In the genomic region with DNA sequence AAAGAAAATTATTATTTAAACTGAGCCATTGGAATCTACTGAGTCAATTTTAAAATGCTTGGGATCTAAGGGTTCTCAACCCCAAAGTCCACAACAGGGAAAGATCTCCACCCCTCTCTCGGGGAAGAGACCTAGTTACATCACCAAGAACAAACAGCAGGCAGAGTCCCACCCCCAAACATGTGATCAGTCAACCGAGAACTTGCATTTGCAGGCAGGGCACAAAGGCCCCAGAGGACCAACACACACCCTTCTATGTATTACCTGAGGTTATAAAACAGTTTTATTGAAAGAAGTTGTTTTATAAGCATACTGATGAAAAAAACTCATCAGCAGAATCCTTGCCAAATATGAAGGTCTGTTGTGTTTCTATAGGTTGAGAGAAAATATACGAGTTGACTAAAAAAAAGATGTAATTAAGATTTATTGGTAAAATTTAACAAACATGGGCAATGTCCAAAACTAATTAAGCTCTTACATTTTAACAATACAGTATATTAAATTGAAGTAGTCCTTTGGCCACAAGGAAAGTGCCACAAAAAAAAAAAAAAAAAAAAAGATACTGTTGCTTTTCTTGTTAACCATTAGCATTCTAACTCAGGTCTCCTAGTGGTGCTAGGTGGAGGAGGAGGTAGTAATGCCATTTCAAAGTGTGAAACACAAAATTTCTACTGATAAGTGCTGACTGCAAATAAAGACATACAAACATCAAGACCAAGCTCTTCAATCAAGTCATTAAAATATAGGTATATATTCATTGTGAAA, we compare ENCODE assay signal across 1 cellular context.
A peak's percentile ranks its signal among the peaks of the same experiment; 100 is the strongest.
TF ChIP-seq lines count a peak whose summit lies in the region.

No MANE protein-coding gene starts in this region.

TF ChIP-seq in HepG2, 621 proteins besides CTCF, POLR2A, EP300 and RAD21 (continued from another document and continues in another):
- TF ChIP-seq ZNF513 (CRISPR knock-in tag; conservative IDR thresholded peaks at IDR 0.05) (no peak), GABPB1 (CRISPR knock-in tag; IDR thresholded peaks at IDR 0.05) (no peak; the same call in 1 of the 2 replicates), ERF (CRISPR knock-in tag; IDR thresholded peaks at IDR 0.05) (peak; percentile 63; the same call in 1 of the 2 replicates), SRSF9 (IDR thresholded peaks at IDR 0.05; ENCODE audit: borderline replicate concordance, insufficient read depth, low read depth, low read length, poor library complexity, severe bottlenecking) (no peak), SMARCC2 (IDR thresholded peaks at IDR 0.05) (no peak), ZSCAN21 (CRISPR knock-in tag; IDR thresholded peaks at IDR 0.05; ENCODE audit: borderline replicate concordance) (no peak), BCL3 (CRISPR knock-in tag; IDR thresholded peaks at IDR 0.05) (no peak), AFF4 (CRISPR knock-in tag; IDR thresholded peaks at IDR 0.05) (no peak), YEATS2 (CRISPR knock-in tag; IDR thresholded peaks at IDR 0.05; ENCODE audit: borderline replicate concordance) (peak; percentile 49; the same call in 1 of the 2 replicates), KLF11 (CRISPR knock-in tag; IDR thresholded peaks at IDR 0.05) (no peak), HMG20A (CRISPR knock-in tag; IDR thresholded peaks at IDR 0.05; ENCODE audit: borderline replicate concordance) (peak; percentile 56; the same call in 1 of the 2 replicates), KLF15 (CRISPR knock-in tag; IDR thresholded peaks at IDR 0.05; ENCODE audit: borderline replicate concordance) (no peak), REPIN1 (CRISPR knock-in tag; IDR thresholded peaks at IDR 0.05; ENCODE audit: borderline replicate concordance, low read depth) (peak; percentile 34; the same call in 1 of the 2 replicates), PTBP1 (IDR thresholded peaks at IDR 0.05; ENCODE audit: low read depth, low read length, poor library complexity, severe bottlenecking) (no peak), ZNF564 (CRISPR knock-in tag; IDR thresholded peaks at IDR 0.05) (no peak), PHF20 (CRISPR knock-in tag; IDR thresholded peaks at IDR 0.05) (no peak), PAWR (CRISPR knock-in tag; IDR thresholded peaks at IDR 0.05; ENCODE audit: borderline replicate concordance) (no peak), RFXAP (CRISPR knock-in tag; IDR thresholded peaks at IDR 0.05; ENCODE audit: borderline replicate concordance) (no peak), SYNCRIP (IDR thresholded peaks at IDR 0.05; ENCODE audit: insufficient read depth, low read depth, low read length) (no peak), GTF2F1 (IDR thresholded peaks at IDR 0.05; ENCODE audit: low read length) (no peak), BRD4 (CRISPR knock-in tag; IDR thresholded peaks at IDR 0.05) (no peak), SOX5 (CRISPR knock-in tag; IDR thresholded peaks at IDR 0.05; ENCODE audit: borderline replicate concordance) (peak; percentile 88), ZNF317 (CRISPR knock-in tag; IDR thresholded peaks at IDR 0.05) (no peak), KLF12 (CRISPR knock-in tag; IDR thresholded peaks at IDR 0.05; ENCODE audit: borderline replicate concordance) (no peak), SOX13 (IDR thresholded peaks at IDR 0.05) (0 out of 2 replicates have a peak, but pooled peaks have one; percentile 28), SOX13 (CRISPR knock-in tag; conservative IDR thresholded peaks at IDR 0.05 in 1 of 2, IDR thresholded peaks at IDR 0.05 in 1 of 2) (peak in 1 of 2 experiments; percentile 88; a peak in 2 of 4 replicates), SOX6 (IDR thresholded peaks at IDR 0.05) (no peak), SOX6 (CRISPR knock-in tag; IDR thresholded peaks at IDR 0.05) (peak; percentile 87), ZKSCAN1 (IDR thresholded peaks at IDR 0.05; ENCODE audit: low read length) (no peak), AGO2 (optimal IDR thresholded peaks at IDR 0.05; ENCODE audit: low read depth, low read length) (no peak), TRIM24 (CRISPR knock-in tag; IDR thresholded peaks at IDR 0.05) (no peak), KMT2A (CRISPR knock-in tag; IDR thresholded peaks at IDR 0.05) (no peak; the same call in 1 of the 2 replicates), NFIC (IDR thresholded peaks at IDR 0.05; ENCODE audit: low read length) (peak; percentile 67), ELF1 (CRISPR knock-in tag; IDR thresholded peaks at IDR 0.05) (no peak), HOXA3 (CRISPR knock-in tag; IDR thresholded peaks at IDR 0.05) (peak; percentile 41; the same call in 1 of the 2 replicates), JUNB (CRISPR knock-in tag; IDR thresholded peaks at IDR 0.05; ENCODE audit: borderline replicate concordance) (no peak), HIVEP1 (CRISPR knock-in tag; IDR thresholded peaks at IDR 0.05) (no peak), ZNF570 (CRISPR knock-in tag; IDR thresholded peaks at IDR 0.05; ENCODE audit: borderline replicate concordance) (no peak), GPN1 (CRISPR knock-in tag; IDR thresholded peaks at IDR 0.05; ENCODE audit: borderline replicate concordance) (no peak), DNMT3B (CRISPR knock-in tag; conservative IDR thresholded peaks at IDR 0.05) (no peak), MTA1 (CRISPR knock-in tag; IDR thresholded peaks at IDR 0.05; ENCODE audit: borderline replicate concordance) (no peak), MIXL1 (CRISPR knock-in tag; IDR thresholded peaks at IDR 0.05) (peak; percentile 63; the same call in 1 of the 2 replicates), POGZ (CRISPR knock-in tag; IDR thresholded peaks at IDR 0.05) (peak; percentile 50), DMAP1 (CRISPR knock-in tag; IDR thresholded peaks at IDR 0.05) (peak; percentile 62), ZNF446 (CRISPR knock-in tag; IDR thresholded peaks at IDR 0.05) (no peak), SMAD1 (CRISPR knock-in tag; IDR thresholded peaks at IDR 0.05; ENCODE audit: borderline replicate concordance, low read depth) (no peak), MATR3 (CRISPR knock-in tag; IDR thresholded peaks at IDR 0.05) (no peak)
- TF ChIP-seq, protein P1, sequence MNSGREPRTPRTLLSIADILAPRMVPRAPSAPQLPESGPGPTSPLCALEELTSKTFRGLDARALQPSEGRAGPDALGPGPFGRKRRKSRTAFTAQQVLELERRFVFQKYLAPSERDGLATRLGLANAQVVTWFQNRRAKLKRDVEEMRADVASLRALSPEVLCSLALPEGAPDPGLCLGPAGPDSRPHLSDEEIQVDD (CRISPR knock-in tag; IDR thresholded peaks at IDR 0.05; ENCODE audit: borderline replicate concordance): no peak
- TF ChIP-seq, protein P2, sequence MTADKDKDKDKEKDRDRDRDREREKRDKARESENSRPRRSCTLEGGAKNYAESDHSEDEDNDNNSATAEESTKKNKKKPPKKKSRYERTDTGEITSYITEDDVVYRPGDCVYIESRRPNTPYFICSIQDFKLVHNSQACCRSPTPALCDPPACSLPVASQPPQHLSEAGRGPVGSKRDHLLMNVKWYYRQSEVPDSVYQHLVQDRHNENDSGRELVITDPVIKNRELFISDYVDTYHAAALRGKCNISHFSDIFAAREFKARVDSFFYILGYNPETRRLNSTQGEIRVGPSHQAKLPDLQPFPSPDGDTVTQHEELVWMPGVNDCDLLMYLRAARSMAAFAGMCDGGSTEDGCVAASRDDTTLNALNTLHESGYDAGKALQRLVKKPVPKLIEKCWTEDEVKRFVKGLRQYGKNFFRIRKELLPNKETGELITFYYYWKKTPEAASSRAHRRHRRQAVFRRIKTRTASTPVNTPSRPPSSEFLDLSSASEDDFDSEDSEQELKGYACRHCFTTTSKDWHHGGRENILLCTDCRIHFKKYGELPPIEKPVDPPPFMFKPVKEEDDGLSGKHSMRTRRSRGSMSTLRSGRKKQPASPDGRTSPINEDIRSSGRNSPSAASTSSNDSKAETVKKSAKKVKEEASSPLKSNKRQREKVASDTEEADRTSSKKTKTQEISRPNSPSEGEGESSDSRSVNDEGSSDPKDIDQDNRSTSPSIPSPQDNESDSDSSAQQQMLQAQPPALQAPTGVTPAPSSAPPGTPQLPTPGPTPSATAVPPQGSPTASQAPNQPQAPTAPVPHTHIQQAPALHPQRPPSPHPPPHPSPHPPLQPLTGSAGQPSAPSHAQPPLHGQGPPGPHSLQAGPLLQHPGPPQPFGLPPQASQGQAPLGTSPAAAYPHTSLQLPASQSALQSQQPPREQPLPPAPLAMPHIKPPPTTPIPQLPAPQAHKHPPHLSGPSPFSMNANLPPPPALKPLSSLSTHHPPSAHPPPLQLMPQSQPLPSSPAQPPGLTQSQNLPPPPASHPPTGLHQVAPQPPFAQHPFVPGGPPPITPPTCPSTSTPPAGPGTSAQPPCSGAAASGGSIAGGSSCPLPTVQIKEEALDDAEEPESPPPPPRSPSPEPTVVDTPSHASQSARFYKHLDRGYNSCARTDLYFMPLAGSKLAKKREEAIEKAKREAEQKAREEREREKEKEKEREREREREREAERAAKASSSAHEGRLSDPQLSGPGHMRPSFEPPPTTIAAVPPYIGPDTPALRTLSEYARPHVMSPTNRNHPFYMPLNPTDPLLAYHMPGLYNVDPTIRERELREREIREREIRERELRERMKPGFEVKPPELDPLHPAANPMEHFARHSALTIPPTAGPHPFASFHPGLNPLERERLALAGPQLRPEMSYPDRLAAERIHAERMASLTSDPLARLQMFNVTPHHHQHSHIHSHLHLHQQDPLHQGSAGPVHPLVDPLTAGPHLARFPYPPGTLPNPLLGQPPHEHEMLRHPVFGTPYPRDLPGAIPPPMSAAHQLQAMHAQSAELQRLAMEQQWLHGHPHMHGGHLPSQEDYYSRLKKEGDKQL (CRISPR knock-in tag; IDR thresholded peaks at IDR 0.05; ENCODE audit: low read depth): peak; percentile 61; the same call in 1 of the 2 replicates
- TF ChIP-seq, protein P3, sequence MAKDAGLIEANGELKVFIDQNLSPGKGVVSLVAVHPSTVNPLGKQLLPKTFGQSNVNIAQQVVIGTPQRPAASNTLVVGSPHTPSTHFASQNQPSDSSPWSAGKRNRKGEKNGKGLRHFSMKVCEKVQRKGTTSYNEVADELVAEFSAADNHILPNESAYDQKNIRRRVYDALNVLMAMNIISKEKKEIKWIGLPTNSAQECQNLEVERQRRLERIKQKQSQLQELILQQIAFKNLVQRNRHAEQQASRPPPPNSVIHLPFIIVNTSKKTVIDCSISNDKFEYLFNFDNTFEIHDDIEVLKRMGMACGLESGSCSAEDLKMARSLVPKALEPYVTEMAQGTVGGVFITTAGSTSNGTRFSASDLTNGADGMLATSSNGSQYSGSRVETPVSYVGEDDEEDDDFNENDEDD (CRISPR knock-in tag; IDR thresholded peaks at IDR 0.05; ENCODE audit: borderline replicate concordance): no peak
- TF ChIP-seq, protein P4, sequence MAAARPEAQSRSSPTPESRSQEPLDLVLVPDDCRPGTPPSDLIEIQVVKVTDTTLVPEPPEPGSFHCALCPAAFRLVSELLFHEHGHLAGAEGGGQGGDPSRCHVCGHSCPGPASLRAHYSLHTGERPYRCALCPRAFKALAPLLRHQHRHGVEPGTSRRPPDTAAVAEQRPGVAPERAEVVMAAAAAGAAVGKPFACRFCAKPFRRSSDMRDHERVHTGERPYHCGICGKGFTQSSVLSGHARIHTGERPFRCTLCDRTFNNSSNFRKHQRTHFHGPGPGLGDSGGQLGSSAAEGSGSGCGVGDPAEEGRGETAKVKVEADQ (CRISPR knock-in tag; IDR thresholded peaks at IDR 0.05; ENCODE audit: borderline replicate concordance): no peak
- TF ChIP-seq, protein P5, sequence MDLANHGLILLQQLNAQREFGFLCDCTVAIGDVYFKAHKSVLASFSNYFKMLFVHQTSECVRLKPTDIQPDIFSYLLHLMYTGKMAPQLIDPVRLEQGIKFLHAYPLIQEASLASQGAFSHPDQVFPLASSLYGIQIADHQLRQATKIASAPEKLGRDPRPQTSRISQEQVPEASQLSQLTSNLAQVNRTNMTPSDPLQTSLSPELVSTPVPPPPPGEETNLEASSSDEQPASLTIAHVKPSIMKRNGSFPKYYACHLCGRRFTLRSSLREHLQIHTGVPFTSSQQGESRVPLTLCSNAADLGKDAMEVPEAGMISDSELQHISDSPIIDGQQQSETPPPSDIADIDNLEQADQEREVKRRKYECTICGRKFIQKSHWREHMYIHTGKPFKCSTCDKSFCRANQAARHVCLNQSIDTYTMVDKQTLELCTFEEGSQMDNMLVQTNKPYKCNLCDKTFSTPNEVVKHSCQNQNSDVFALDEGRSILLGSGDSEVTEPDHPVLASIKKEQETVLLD (CRISPR knock-in tag; IDR thresholded peaks at IDR 0.05; ENCODE audit: low read depth): no peak
